18 cellular contexts compared by ENCODE assay signal in genomic region chr1:116314305-116314919, GRCh38.
"Had no signal": no experiment of that assay in that cellular context is flagged by ENCODE, and none has a peak within 500 bp of the region (broad histone marks: within the 10 kb centered on the region; RNA-seq: fewer than 3 reads in every experiment).

No MANE protein-coding gene starts in this region.

- H3K27me3 ChIP-seq: left lung, sigmoid colon, stomach had no signal

- H3K27me3 Mint-ChIP-seq: activated naive CD8-positive, alpha-beta T cell treated with anti-CD3 and anti-CD28 coated beads for 36 hours had no signal

- H3K9me3 Mint-ChIP-seq: activated naive CD8-positive, alpha-beta T cell treated with anti-CD3 and anti-CD28 coated beads for 36 hours; nephron progenitor cell had no signal

- H3K4me3 Mint-ChIP-seq: activated naive CD8-positive, alpha-beta T cell treated with anti-CD3 and anti-CD28 coated beads for 36 hours; nephron progenitor cell had no signal

- H3K27ac Mint-ChIP-seq: activated naive CD8-positive, alpha-beta T cell treated with anti-CD3 and anti-CD28 coated beads for 36 hours; nephron progenitor cell had no signal

- H3K27ac ChIP-seq: left lung, psoas muscle, sigmoid colon, stomach, thoracic aorta had no signal

- DNase-seq: activated CD4-positive, alpha-beta T cell treated with anti-CD3 and anti-CD28 coated beads, Interleukin-2, amount 50 U/mL, for 1 hour; activated CD8-positive, alpha-beta memory T cell treated with anti-CD3 and anti-CD28 coated beads for 24 hours; activated gamma-delta T cell treated with Interleukin-2 at 50 U/mL for 16 hours; activated naive CD8-positive, alpha-beta T cell treated with anti-CD3 and anti-CD28 coated beads for 36 hours; cerebellar nuclear complex; erythroblast; hippocampal formation; left lung; mesendoderm; nephron progenitor cell; psoas muscle; sigmoid colon; stimulated activated CD4-positive, alpha-beta T cell treated with anti-CD3 and anti-CD28 coated beads, Interleukin-12 subunit alpha, Interleukin-12 subunit beta, amount 100 ng/mL, for 4 hours; stimulated activated CD4-positive, alpha-beta T cell treated with anti-CD3 and anti-CD28 coated beads, Interleukin-2, amount 100 ng/mL, for 24 hours; stomach; SW 1271 had no signal

- H3K36me3 ChIP-seq: left lung, sigmoid colon, stomach, thoracic aorta had no signal

- ATAC-seq: activated CD4-positive, CD25-positive, alpha-beta regulatory T cell treated with anti-CD3 and anti-CD28 coated beads, Interleukin-2, amount 50 U/mL, for 24 hours; left lung; psoas muscle had no signal

- H3K4me1 ChIP-seq: sigmoid colon had no signal

- H3K9me3 ChIP-seq: left lung, psoas muscle, sigmoid colon, stomach, thoracic aorta had no signal

- H3K4me3 ChIP-seq: left lung, psoas muscle, sigmoid colon, stomach, thoracic aorta had no signal

- H3K36me3 Mint-ChIP-seq: activated naive CD8-positive, alpha-beta T cell treated with anti-CD3 and anti-CD28 coated beads for 36 hours had no signal
